14 cellular contexts compared by ENCODE assay signal in genomic region chr14:31339743-31340142, GRCh38.
DNase-seq lines count a peak whose midpoint lies in the region; ATAC-seq and TF ChIP-seq lines count a peak whose summit lies in the region.
"Had no signal": no experiment of that assay in that cellular context is flagged by ENCODE, and none has a peak within 500 bp of the region (broad histone marks: within the 10 kb centered on the region; RNA-seq: fewer than 3 reads in every experiment).

No MANE protein-coding gene starts in this region.

- ATAC-seq in HG02759 (IDR thresholded peaks at IDR 0.05; ENCODE audit: unreplicated experiment) (no peak), GM18502 (IDR thresholded peaks at IDR 0.05; ENCODE audit: poor library complexity, unreplicated experiment) (no peak)

- H3K9ac ChIP-seq in liver (ENCODE audit: low read depth in 1 of 2, low read length in 2 of 2) = no peak overlapping the region
- H3K9ac ChIP-seq: BLaER1 had no signal

- no peaks in the 10 kb centered on the region for H3K9me3 ChIP-seq in liver (ENCODE audit: control insufficient read depth in 4 of 4, low read length in 3 of 4)
- H3K9me3 ChIP-seq: BLaER1, Caco-2, HAP-1 had no signal

- H3K36me3 ChIP-seq in BJ (ENCODE audit: control insufficient read depth, insufficient read depth, low read length) = no peaks in the 10 kb centered on the region; the same call in none of the 2 replicates
- peaks cover 0 to 8% (median 4%) of the 10 kb centered on the region in 4 donors for H3K36me3 ChIP-seq in liver (ENCODE audit: control insufficient read depth in 4 of 4, insufficient read depth in 3 of 4, low read depth in 1 of 4, low read length in 3 of 4)
- H3K36me3 ChIP-seq: BLaER1 had no signal

- no peak for TF ChIP-seq RAD21 in liver (IDR thresholded peaks at IDR 0.05)

- POLR2A ChIA-PET in BJ (lab: Charles Lee) = no interaction called here

- DNase-seq in BJ (ENCODE audit: low read depth) (peak; percentile 22), dedifferentiated amniotic fluid mesenchymal stem cell (ENCODE audit: extremely low spot score) (no peak)
- no peak for DNase-seq in stimulated activated CD4-positive, alpha-beta T cell treated with anti-CD3 and anti-CD28 coated beads, Interleukin-2, amount 100 ng/mL, for 48 hours
- DNase-seq: Caco-2; CD8-positive, alpha-beta memory T cell; DND-41; GDM1; HFFc6 had no signal

- no peak for TF ChIP-seq CTCF in BJ (IDR thresholded peaks at IDR 0.05; ENCODE audit: insufficient read depth, low read depth, low read length)
- TF ChIP-seq CTCF in VCaP (conservative IDR thresholded peaks at IDR 0.05) = no peak
- TF ChIP-seq CTCF in liver (IDR thresholded peaks at IDR 0.05; ENCODE audit: low read depth, low read length, missing input control) = no peak

- CTCF ChIA-PET in BJ (lab: Yijun Ruan, JAX) = interaction anchor here (3.2 kb wide), 1 partner anchor 132 kb away, joined by 10 read pairs; the partner anchor contains the start of gene HECTD1

- H3K4me3 ChIP-seq in BJ (ENCODE audit: low read depth, low read length) = no peak overlapping the region
- no peak overlapping the region for H3K4me3 ChIP-seq in liver (ENCODE audit: low read depth in 1 of 3, low read length in 3 of 3)
- H3K4me3 ChIP-seq: BLaER1, HAP-1 had no signal

- H3K27ac ChIP-seq in VCaP (peak overlapping the region; percentile 32), liver (ENCODE audit: low read depth in 1 of 2, low read length in 2 of 2) (peak overlapping the region; percentile 51 to 54)
- H3K27ac ChIP-seq: BLaER1 had no signal

- peaks cover 0 to 10% (median 3%) of the 10 kb centered on the region in 4 donors for H3K4me1 ChIP-seq in liver (ENCODE audit: control insufficient read depth in 4 of 4, insufficient read depth in 4 of 4, low read length in 3 of 4)
- H3K4me1 ChIP-seq: BLaER1, Caco-2 had no signal

- H3K27me3 ChIP-seq in BJ (ENCODE audit: control insufficient read depth, insufficient read depth, low read length) = no peaks in the 10 kb centered on the region
- H3K27me3 ChIP-seq in liver (ENCODE audit: control insufficient read depth in 4 of 4, insufficient read depth in 4 of 4, low read length in 3 of 4) = no peaks in the 10 kb centered on the region
- H3K27me3 ChIP-seq: BLaER1 had no signal

TF ChIP-seq in liver, 16 proteins besides CTCF, POLR2A, EP300 and RAD21:
- no peak for TF ChIP-seq ZBTB33 (IDR thresholded peaks at IDR 0.05)
- TF ChIP-seq EGR1 (IDR thresholded peaks at IDR 0.05; ENCODE audit: low read depth in 2 of 2) = no peak
- TF ChIP-seq MAX (IDR thresholded peaks at IDR 0.05) = no peak
- no peak for TF ChIP-seq FOXA2 (IDR thresholded peaks at IDR 0.05)
- no peak for TF ChIP-seq FOXA1 (IDR thresholded peaks at IDR 0.05)
- TF ChIP-seq TAF1 (conservative IDR thresholded peaks at IDR 0.05) = no peak
- no peak for TF ChIP-seq RXRA (IDR thresholded peaks at IDR 0.05)
- no peak for TF ChIP-seq JUND (IDR thresholded peaks at IDR 0.05)
- no peak for TF ChIP-seq SP1 (IDR thresholded peaks at IDR 0.05)
- TF ChIP-seq HNF4G (IDR thresholded peaks at IDR 0.05) = no peak
- no peak for TF ChIP-seq REST (IDR thresholded peaks at IDR 0.05)
- TF ChIP-seq GABPA (IDR thresholded peaks at IDR 0.05 in 1 of 2, conservative IDR thresholded peaks at IDR 0.05 in 1 of 2) = no peak
- no peak for TF ChIP-seq ATF3 (IDR thresholded peaks at IDR 0.05)
- TF ChIP-seq YY1 (IDR thresholded peaks at IDR 0.05) = no peak
- TF ChIP-seq NR2F2 (IDR thresholded peaks at IDR 0.05) = no peak
- no peak for TF ChIP-seq HNF4A (conservative IDR thresholded peaks at IDR 0.05)
